Comparison of ENCODE assay signal across 26 cellular contexts in the genomic region with DNA sequence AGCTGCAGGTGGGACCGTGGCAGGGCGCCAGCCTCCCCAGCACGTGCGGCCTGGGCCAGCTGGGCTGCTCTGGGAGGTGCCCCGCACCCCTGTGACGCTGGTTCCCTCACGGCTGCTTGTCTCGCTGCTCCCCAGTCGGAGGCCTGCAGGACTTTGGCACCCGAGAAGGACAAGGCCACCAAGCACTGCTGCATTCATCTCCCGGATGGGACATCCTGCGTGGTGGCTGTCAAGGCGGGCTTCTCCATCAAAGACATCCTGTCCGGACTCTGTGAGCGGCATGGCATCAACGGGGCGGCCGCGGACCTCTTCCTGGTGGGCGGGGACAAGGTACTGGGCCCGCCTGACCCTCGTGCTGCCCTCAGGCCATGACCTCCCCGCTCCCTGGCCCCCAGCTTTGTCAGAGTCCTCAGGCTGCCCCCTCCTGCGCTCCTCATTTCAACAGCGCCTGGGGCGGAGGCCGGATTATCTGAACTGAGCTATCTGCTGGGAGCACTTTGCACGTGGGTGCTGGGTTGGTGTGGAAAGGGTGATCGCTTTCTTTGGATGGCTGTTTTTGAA. TPM values are rescaled to one million over a fixed set of nuclear protein-coding genes. Genes with fewer than 3 reads are reported as not detected.
"Had no signal": no experiment of that assay in that cellular context is flagged by ENCODE, and none has a peak within 500 bp of the region (broad histone marks: within the 10 kb centered on the region; RNA-seq: fewer than 3 reads in every experiment).

No MANE protein-coding gene starts in this region.

- H3K9me3 ChIP-seq: adrenal gland, breast epithelium, SJCRH30, SK-N-SH had no signal

- DNase-seq: activated CD4-positive, alpha-beta T cell treated with anti-CD3 and anti-CD28 coated beads for 48 hours; activated CD4-positive, alpha-beta T cell treated with anti-CD3 and anti-CD28 coated beads, Interleukin-2, amount 50 U/mL, for 4 hours; activated CD4-positive, CD25-positive, alpha-beta regulatory T cell treated with anti-CD3 and anti-CD28 coated beads, Interleukin-2, amount 50 U/mL, for 72 hours; activated CD8-positive, alpha-beta memory T cell treated with anti-CD3 and anti-CD28 coated beads, Interleukin-2, amount 50 U/mL, for 48 hours; activated CD8-positive, alpha-beta T cell treated with anti-CD3 and anti-CD28 coated beads, Interleukin-2, amount 10 ng/mL, durations not matched to agents 7 days and 5 days; activated naive CD4-positive, alpha-beta T cell treated with anti-CD3 and anti-CD28 coated beads, Interleukin-2, amount 50 U/mL, for 16 hours; activated naive CD8-positive, alpha-beta T cell treated with anti-CD3 and anti-CD28 coated beads, Interleukin-2, amount 10 ng/mL, durations not matched to agents 7 days and 5 days; activated T-cell treated with anti-CD3 and anti-CD28 coated beads, Interleukin-2, amount 50 U/mL, for 1 hour; adrenal gland; anterior cingulate cortex; Karpas-422; MM.1S; NCI-H1105 treated with DMSO at 0.1 percent for 48 hours; NCI-H1436 treated with DMSO at 0.1 percent for 48 hours; NCI-H187; NCI-H2081; NCI-H446; NCI-H524; PC-3; SJCRH30; SK-N-SH; T-helper 1 cell; WERI-Rb-1 had no signal

- ATAC-seq: activated CD8-positive, alpha-beta T cell treated with anti-CD3 and anti-CD28 coated beads, Interleukin-2, amount 10 ng/mL, durations not matched to agents 7 days and 5 days; K562; PC-3 had no signal

- H3K4me3 Mint-ChIP-seq: activated CD8-positive, alpha-beta T cell treated with anti-CD3 and anti-CD28 coated beads, Interleukin-2, amount 10 ng/mL, durations not matched to agents 7 days and 5 days; activated naive CD8-positive, alpha-beta T cell treated with anti-CD3 and anti-CD28 coated beads, Interleukin-2, amount 10 ng/mL, durations not matched to agents 7 days and 5 days had no signal

- H3K27me3 Mint-ChIP-seq: activated naive CD8-positive, alpha-beta T cell treated with anti-CD3 and anti-CD28 coated beads, Interleukin-2, amount 10 ng/mL, durations not matched to agents 7 days and 5 days had no signal

- H3K36me3 Mint-ChIP-seq: activated naive CD8-positive, alpha-beta T cell treated with anti-CD3 and anti-CD28 coated beads, Interleukin-2, amount 10 ng/mL, durations not matched to agents 7 days and 5 days had no signal

- H3K9me3 Mint-ChIP-seq: activated naive CD8-positive, alpha-beta T cell treated with anti-CD3 and anti-CD28 coated beads, Interleukin-2, amount 10 ng/mL, durations not matched to agents 7 days and 5 days had no signal

- H3K4me1 Mint-ChIP-seq: activated naive CD8-positive, alpha-beta T cell treated with anti-CD3 and anti-CD28 coated beads, Interleukin-2, amount 10 ng/mL, durations not matched to agents 7 days and 5 days had no signal

- H3K27ac Mint-ChIP-seq: activated CD8-positive, alpha-beta T cell treated with anti-CD3 and anti-CD28 coated beads, Interleukin-2, amount 10 ng/mL, durations not matched to agents 7 days and 5 days; activated naive CD8-positive, alpha-beta T cell treated with anti-CD3 and anti-CD28 coated beads, Interleukin-2, amount 10 ng/mL, durations not matched to agents 7 days and 5 days had no signal

- H3K27me3 ChIP-seq: adrenal gland, breast epithelium, SJCRH30 had no signal

- H3K4me3 ChIP-seq: adrenal gland, breast epithelium, K562, SJCRH30 had no signal

- H3K36me3 ChIP-seq: breast epithelium had no signal

- H3K4me1 ChIP-seq: adrenal gland, breast epithelium, SJCRH30 had no signal

- H3K27ac ChIP-seq: adrenal gland, breast epithelium, SJCRH30, WERI-Rb-1 had no signal

RNA-seq across cellular contexts. Expression of a gene that starts 19.4 kb away (rescaled TPM):
- total RNA-seq: activated CD8-positive, alpha-beta T cell treated with anti-CD3 and anti-CD28 coated beads, Interleukin-2, amount 10 ng/mL, durations not matched to agents 7 days and 5 days; activated naive CD8-positive, alpha-beta T cell treated with anti-CD3 and anti-CD28 coated beads, Interleukin-2, amount 10 ng/mL, durations not matched to agents 7 days and 5 days; K562; T-helper 2 cell treated with Interferon-gamma antibody and Interleukin-4, amounts not matched to agents 100 ng/mL and 5 ng/mL, for 36 hours had no signal

RNA-seq across cellular contexts. Expression of a gene that starts 40.8 kb away (rescaled TPM):
- total RNA-seq: activated CD8-positive, alpha-beta T cell treated with anti-CD3 and anti-CD28 coated beads, Interleukin-2, amount 10 ng/mL, durations not matched to agents 7 days and 5 days; activated naive CD8-positive, alpha-beta T cell treated with anti-CD3 and anti-CD28 coated beads, Interleukin-2, amount 10 ng/mL, durations not matched to agents 7 days and 5 days; K562; T-helper 2 cell treated with Interferon-gamma antibody and Interleukin-4, amounts not matched to agents 100 ng/mL and 5 ng/mL, for 36 hours had no signal
- polyA plus RNA-seq: K562, SK-N-SH had no signal
